Comparison of ENCODE assay signal across 23 cellular contexts in genomic region chr5:59116231-59116900, GRCh38.
A peak's percentile ranks its signal among the peaks of the same experiment; 100 is the strongest.
DNase-seq lines count a peak whose midpoint lies in the region; ATAC-seq and TF ChIP-seq lines count a peak whose summit lies in the region.
"Had no signal": no experiment of that assay in that cellular context is flagged by ENCODE, and none has a peak within 500 bp of the region (broad histone marks: within the 10 kb centered on the region; RNA-seq: fewer than 3 reads in every experiment).

No MANE protein-coding gene starts in this region.

- DNase-seq in left ventricle myocardium inferior = no peak
- DNase-seq in Right ventricle myocardium inferior (ENCODE audit: missing footprints) = no peak
- DNase-seq in NCI-H2227 treated with DMSO at 0.1 percent for 48 hours (lab: John Stamatoyannopoulos, UW) = peak; percentile 27
- peak; percentile 87 for DNase-seq in islet precursor cell
- DNase-seq in type B pancreatic cell (ENCODE audit: extremely low spot score, unreplicated experiment) = no peak
- DNase-seq in iPS-NIHi11 (ENCODE audit: low spot score) = no peak
- no peak for DNase-seq in dermis blood vessel endothelial cell
- DNase-seq in NCI-H2029 treated with DMSO at 0.1 percent for 48 hours (lab: John Stamatoyannopoulos, UW) = no peak
- DNase-seq: activated CD4-positive, CD25-positive, alpha-beta regulatory T cell; activated CD8-positive, alpha-beta T cell treated with anti-CD3 and anti-CD28 coated beads for 36 hours; activated naive CD4-positive, alpha-beta T cell; activated T-cell treated with anti-CD3 and anti-CD28 coated beads, Interleukin-2, amount 50 U/mL, for 24 hours; amygdala; effector CD4-positive, alpha-beta T cell; esophagus squamous epithelium; H9; Karpas-422; left lung; NCI-H2081 treated with DMSO at 0.1 percent for 48 hours; NCI-H524; occipital lobe; T-helper 9 cell had no signal

- H3K4me3 ChIP-seq in left ventricle myocardium inferior = no peak overlapping the region
- H3K4me3 ChIP-seq: esophagus squamous epithelium, left lung had no signal

- peak overlapping the region; percentile 59 for H3K4me3 Mint-ChIP-seq in type B pancreatic cell
- H3K4me3 Mint-ChIP-seq: activated CD8-positive, alpha-beta T cell treated with anti-CD3 and anti-CD28 coated beads for 36 hours; activated T-cell treated with anti-CD3 and anti-CD28 coated beads, Interleukin-2, amount 50 U/mL, for 24 hours; CD14-positive monocyte; H9 had no signal

- TF ChIP-seq CTCF in left ventricle myocardium inferior (IDR thresholded peaks at IDR 0.05; ENCODE audit: borderline replicate concordance) (no peak), type B pancreatic cell (conservative IDR thresholded peaks at IDR 0.05) (no peak)

- H3K9me3 Mint-ChIP-seq in type B pancreatic cell = peaks cover 4% of the 10 kb centered on the region
- H3K9me3 Mint-ChIP-seq: activated T-cell treated with anti-CD3 and anti-CD28 coated beads, Interleukin-2, amount 50 U/mL, for 24 hours; H9 had no signal

- H3K27ac ChIP-seq in left ventricle myocardium inferior (replicated peaks) = peak overlapping the region; percentile 20
- H3K27ac ChIP-seq: esophagus squamous epithelium, left lung had no signal

- peaks cover 7% of the 10 kb centered on the region for H3K36me3 Mint-ChIP-seq in type B pancreatic cell

- H3K4me1 Mint-ChIP-seq in type B pancreatic cell (ENCODE audit: unreplicated experiment) = peaks cover 16% of the 10 kb centered on the region

- intact Hi-C loops in left ventricle myocardium inferior (cut with micrococcal nuclease) = no loop called here
- intact Hi-C loops in Right ventricle myocardium inferior (cut with DNase I) = no loop called here

- ATAC-seq in Right ventricle myocardium inferior = no peak
- ATAC-seq: activated CD8-positive, alpha-beta T cell treated with anti-CD3 and anti-CD28 coated beads for 36 hours had no signal

- peaks cover 44% of the 10 kb centered on the region for H3K4me1 ChIP-seq in left ventricle myocardium inferior
- H3K4me1 ChIP-seq: left lung had no signal

- H3K27me3 Mint-ChIP-seq in type B pancreatic cell = no peaks in the 10 kb centered on the region
- H3K27me3 Mint-ChIP-seq: activated CD8-positive, alpha-beta T cell treated with anti-CD3 and anti-CD28 coated beads for 36 hours; activated T-cell treated with anti-CD3 and anti-CD28 coated beads, Interleukin-2, amount 50 U/mL, for 24 hours had no signal

- H3K9me3 ChIP-seq in left ventricle myocardium inferior (replicated peaks) = no peaks in the 10 kb centered on the region
- H3K9me3 ChIP-seq: esophagus squamous epithelium, left lung had no signal

- peak overlapping the region; percentile 32 for H3K27ac Mint-ChIP-seq in type B pancreatic cell
- H3K27ac Mint-ChIP-seq: activated CD8-positive, alpha-beta T cell treated with anti-CD3 and anti-CD28 coated beads for 36 hours; activated T-cell treated with anti-CD3 and anti-CD28 coated beads, Interleukin-2, amount 50 U/mL, for 24 hours; CD14-positive monocyte; H9 had no signal

- no peaks in the 10 kb centered on the region for H3K36me3 ChIP-seq in left ventricle myocardium inferior
- H3K36me3 ChIP-seq: esophagus squamous epithelium, left lung had no signal

- H3K27me3 ChIP-seq in left ventricle myocardium inferior (ENCODE audit: low read depth) = no peaks in the 10 kb centered on the region
- H3K27me3 ChIP-seq: esophagus squamous epithelium, left lung had no signal

Comparison
In these comparisons a context has a peak if more than half of its experiments do, and no peak if none do; other contexts are left out.
1. DNase-seq: peak in NCI-H2227 treated with DMSO at 0.1 percent for 48 hours (single experiment) and islet precursor cell (single experiment); none in left ventricle myocardium inferior (single experiment), Right ventricle myocardium inferior (single experiment), type B pancreatic cell (single experiment), iPS-NIHi11 (single experiment), dermis blood vessel endothelial cell (single experiment) and NCI-H2029 treated with DMSO at 0.1 percent for 48 hours (single experiment).